Comparison of ENCODE assay signal across 22 cellular contexts in the genomic region with DNA sequence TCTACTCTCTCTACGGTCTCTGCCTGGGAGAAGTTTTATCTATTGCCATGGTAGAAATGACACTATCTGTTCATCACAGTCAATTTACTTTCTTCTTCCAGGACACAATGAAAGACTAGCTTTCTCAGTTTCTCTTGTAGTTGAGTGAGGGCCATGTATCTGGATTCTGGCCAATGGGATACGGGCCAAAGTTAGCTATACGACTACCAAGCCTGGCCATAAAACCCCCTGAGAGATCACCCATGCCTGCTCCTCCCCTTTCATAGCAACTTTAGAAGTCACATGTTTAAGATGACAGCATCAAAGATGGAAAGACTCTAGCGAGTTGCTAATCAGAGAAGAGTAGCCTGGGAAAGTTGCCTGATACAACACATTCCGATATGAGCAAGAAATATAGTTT.
"Had no signal": no experiment of that assay in that cellular context is flagged by ENCODE, and none has a peak within 500 bp of the region (broad histone marks: within the 10 kb centered on the region; RNA-seq: fewer than 3 reads in every experiment).

No MANE protein-coding gene starts in this region.

- H3K36me3 ChIP-seq: colonic mucosa, gastrocnemius medialis, left lung, lower lobe of right lung had no signal

- ATAC-seq: effector memory CD8-positive, alpha-beta T cell; gastrocnemius medialis; heart right ventricle; left cardiac atrium; left lung; left ventricle myocardium superior; lower lobe of right lung; mucosa of descending colon; naive thymus-derived CD8-positive, alpha-beta T cell had no signal

- H3K4me1 Mint-ChIP-seq: mesothelial cell of epicardium had no signal

- H3K27ac Mint-ChIP-seq: dendritic cell treated with granulocyte-macrophage colony-stimulating factor and Interleukin-4, amounts not matched to agents 40 ng/mL and 50 ng/mL, for 4 days; effector memory CD8-positive, alpha-beta T cell; mesothelial cell of epicardium; naive B cell; naive thymus-derived CD8-positive, alpha-beta T cell had no signal

- H3K9me3 ChIP-seq: colonic mucosa, esophagus muscularis mucosa, gastrocnemius medialis, heart right ventricle, left lung, lower lobe of right lung, mucosa of descending colon had no signal

- H3K4me1 ChIP-seq: colonic mucosa, esophagus muscularis mucosa, gastrocnemius medialis, left lung, lower lobe of right lung had no signal

- H3K9me3 Mint-ChIP-seq: dendritic cell treated with granulocyte-macrophage colony-stimulating factor and Interleukin-4, amounts not matched to agents 40 ng/mL and 50 ng/mL, for 4 days; effector memory CD8-positive, alpha-beta T cell; naive thymus-derived CD8-positive, alpha-beta T cell had no signal

- H3K4me3 Mint-ChIP-seq: dendritic cell treated with granulocyte-macrophage colony-stimulating factor and Interleukin-4, amounts not matched to agents 40 ng/mL and 50 ng/mL, for 4 days; effector memory CD8-positive, alpha-beta T cell; mesothelial cell of epicardium; naive B cell; naive thymus-derived CD8-positive, alpha-beta T cell had no signal

- H3K4me3 ChIP-seq: colonic mucosa, esophagus muscularis mucosa, gastrocnemius medialis, heart right ventricle, left lung, lower lobe of right lung, mucosa of descending colon had no signal

- H3K27ac ChIP-seq: colonic mucosa, esophagus muscularis mucosa, gastrocnemius medialis, heart right ventricle, left lung, lower lobe of right lung had no signal

- DNase-seq: colonic mucosa; cortex of kidney; effector CD8-positive, alpha-beta T cell; effector memory CD8-positive, alpha-beta T cell; foreskin fibroblast; foreskin melanocyte; gastrocnemius medialis; glutamatergic neuron; head of caudate nucleus; heart right ventricle; hippocampal formation; left cardiac atrium; left lung; left ventricle myocardium superior; lower lobe of right lung; mesenchymal stem cell; mucosa of descending colon; naive B cell; naive thymus-derived CD8-positive, alpha-beta T cell had no signal

- H3K27me3 ChIP-seq: colonic mucosa, esophagus muscularis mucosa, gastrocnemius medialis, heart right ventricle, left lung had no signal

- H3K27me3 Mint-ChIP-seq: dendritic cell treated with granulocyte-macrophage colony-stimulating factor and Interleukin-4, amounts not matched to agents 40 ng/mL and 50 ng/mL, for 4 days; effector memory CD8-positive, alpha-beta T cell; naive B cell; naive thymus-derived CD8-positive, alpha-beta T cell had no signal
